Comparison of ENCODE assay signal across 13 cellular contexts in the genomic region with DNA sequence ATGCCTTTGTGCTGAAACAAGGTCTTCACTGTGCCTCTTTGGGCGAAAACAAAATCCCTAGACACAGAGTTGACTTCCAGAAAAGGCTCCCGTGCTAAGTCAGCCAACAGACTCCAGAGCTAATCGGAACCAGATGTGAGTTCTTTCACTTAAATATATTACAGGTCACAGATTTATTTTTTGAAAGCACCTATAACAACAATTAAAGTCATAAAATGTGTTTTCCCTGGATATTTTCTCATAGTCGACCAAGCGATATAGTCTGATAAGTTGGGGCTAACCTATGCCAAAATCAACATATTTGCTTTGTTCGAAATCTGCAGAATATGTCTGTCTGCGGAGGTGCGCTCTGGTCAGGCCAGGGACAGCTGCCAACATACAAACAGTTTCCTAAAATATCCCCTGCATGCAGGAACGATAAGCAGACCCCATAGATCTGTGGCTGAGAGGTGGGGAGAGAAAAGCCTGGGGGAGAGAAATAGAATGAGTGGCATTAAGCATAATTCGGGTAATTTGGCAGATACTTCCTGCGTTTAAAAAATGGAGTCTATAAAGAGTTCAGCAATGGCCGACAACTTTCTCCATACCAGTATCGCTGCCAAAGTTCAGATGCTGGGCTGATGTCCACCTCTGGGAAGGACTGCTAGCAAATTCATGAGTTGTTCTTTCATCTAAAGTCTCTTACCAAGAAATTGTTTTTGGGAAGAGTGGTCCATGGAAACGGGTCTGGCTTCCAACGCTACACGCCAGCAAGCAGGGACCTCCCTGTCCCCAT. TPM values are rescaled to one million over a fixed set of nuclear protein-coding genes. Genes with fewer than 3 reads are reported as not detected.
A peak's percentile ranks its signal among the peaks of the same experiment; 100 is the strongest.
DNase-seq lines count a peak whose midpoint lies in the region; ATAC-seq, FAIRE-seq and TF ChIP-seq lines count a peak whose summit lies in the region.
"Had no signal": no experiment of that assay in that cellular context is flagged by ENCODE, and none has a peak within 500 bp of the region (broad histone marks: within the 10 kb centered on the region; RNA-seq: fewer than 3 reads in every experiment).

No MANE protein-coding gene starts in this region.

- peak; percentile 54 to 90 (median 70) for ATAC-seq in heart left ventricle
- ATAC-seq in GM18520 (IDR thresholded peaks at IDR 0.05; ENCODE audit: unreplicated experiment) = no peak
- ATAC-seq: activated CD8-positive, alpha-beta memory T cell treated with anti-CD3 and anti-CD28 coated beads, Interleukin-2, amount 10 ng/mL, durations not matched to agents 7 days and 5 days; CD8-positive, alpha-beta T cell had no signal

- H3K9me3 ChIP-seq in astrocyte (ENCODE audit: insufficient read depth, low read depth, low read length) = peaks cover 3% of the 10 kb centered on the region
- H3K9me3 ChIP-seq in heart left ventricle = peaks cover 0 to 9% (median 0%) of the 10 kb centered on the region in 12 donors
- peaks cover 0 to 6% (median 0%) of the 10 kb centered on the region in 4 donors for H3K9me3 ChIP-seq in sigmoid colon
- H3K9me3 ChIP-seq: adrenal gland had no signal

- H3K4me1 Mint-ChIP-seq in astrocyte (ENCODE audit: low read depth, unreplicated experiment) = peaks cover 3% of the 10 kb centered on the region
- H3K4me1 Mint-ChIP-seq: memory B cell had no signal

- no peak overlapping the region for H3K27ac Mint-ChIP-seq in astrocyte (ENCODE audit: unreplicated experiment)
- H3K27ac Mint-ChIP-seq: activated CD8-positive, alpha-beta memory T cell treated with anti-CD3 and anti-CD28 coated beads, Interleukin-2, amount 10 ng/mL, durations not matched to agents 7 days and 5 days; CD8-positive, alpha-beta T cell; memory B cell had no signal

- no peaks in the 10 kb centered on the region for H4K20me1 ChIP-seq in astrocyte (ENCODE audit: insufficient read depth, low read length)

- H3K79me2 ChIP-seq in astrocyte (ENCODE audit: insufficient read depth, low read length) = no peaks in the 10 kb centered on the region

- no peaks in the 10 kb centered on the region for H3K36me3 Mint-ChIP-seq in astrocyte (ENCODE audit: low read depth, unreplicated experiment)
- H3K36me3 Mint-ChIP-seq: activated CD8-positive, alpha-beta memory T cell treated with anti-CD3 and anti-CD28 coated beads, Interleukin-2, amount 10 ng/mL, durations not matched to agents 7 days and 5 days; CD8-positive, alpha-beta T cell had no signal

- H3K27me3 ChIP-seq in astrocyte (ENCODE audit: insufficient read depth, low read length) (no peaks in the 10 kb centered on the region), heart left ventricle (no peaks in the 10 kb centered on the region), sigmoid colon (no peaks in the 10 kb centered on the region)

- peak overlapping the region; percentile 62 for H3K9ac ChIP-seq in astrocyte (ENCODE audit: low read length)

- DNase-seq in Daoy (ENCODE audit: low read depth) = peak; percentile 40
- peak; percentile 90 for DNase-seq in astrocyte (ENCODE audit: low read depth)
- peak in 3 of 5 donors; percentile 31 to 40 (median 35) for DNase-seq in heart left ventricle
- DNase-seq in sigmoid colon = peak; percentile 75
- no peak for DNase-seq in stimulated activated CD4-positive, alpha-beta T cell treated with anti-CD3 and anti-CD28 coated beads, Interleukin-4, amount 100 ng/mL, for 4 hours
- DNase-seq in NCI-H1048 (lab: John Stamatoyannopoulos, UW) = no peak
- no peak for DNase-seq in stimulated activated CD4-positive, alpha-beta T cell treated with anti-CD3 and anti-CD28 coated beads, Interleukin-1b, Interleukin-23, amount 100 ng/mL, for 48 hours
- DNase-seq: activated CD8-positive, alpha-beta memory T cell treated with anti-CD3 and anti-CD28 coated beads, Interleukin-2, amount 10 ng/mL, durations not matched to agents 7 days and 5 days; CD8-positive, alpha-beta T cell; NCI-H1694 had no signal

- no peak overlapping the region for H3K4me3 Mint-ChIP-seq in astrocyte (ENCODE audit: unreplicated experiment)
- H3K4me3 Mint-ChIP-seq: activated CD8-positive, alpha-beta memory T cell treated with anti-CD3 and anti-CD28 coated beads, Interleukin-2, amount 10 ng/mL, durations not matched to agents 7 days and 5 days; CD8-positive, alpha-beta T cell; memory B cell had no signal

- FAIRE-seq in astrocyte (lab: Jason Lieb, UNC) = peak; percentile 79

- H2AFZ ChIP-seq in astrocyte (ENCODE audit: low read depth, low read length) = no peak overlapping the region

- H3K4me1 ChIP-seq in astrocyte (ENCODE audit: insufficient read depth, low read length) = peaks cover 8% of the 10 kb centered on the region
- peaks cover 0 to 20% (median 7%) of the 10 kb centered on the region in 12 donors for H3K4me1 ChIP-seq in heart left ventricle
- peaks cover 0 to 19% (median 12%) of the 10 kb centered on the region in 4 donors for H3K4me1 ChIP-seq in sigmoid colon
- H3K4me1 ChIP-seq: adrenal gland had no signal

- TF ChIP-seq CTCF in astrocyte (IDR thresholded peaks at IDR 0.05; ENCODE audit: insufficient read depth, low read depth, low read length) = no peak
- no peak for TF ChIP-seq CTCF in heart left ventricle (IDR thresholded peaks at IDR 0.05)
- TF ChIP-seq CTCF in sigmoid colon (IDR thresholded peaks at IDR 0.05) = no peak

- no peak overlapping the region for H3K4me3 ChIP-seq in astrocyte (ENCODE audit: insufficient read depth, low read depth, low read length)
- peak overlapping the region in 8 of 12 donors; percentile 15 to 42 (median 22) for H3K4me3 ChIP-seq in heart left ventricle
- peak overlapping the region; percentile 11 to 39 (median 29) for H3K4me3 ChIP-seq in sigmoid colon
- H3K4me3 ChIP-seq: adrenal gland had no signal

- 22 to 28% (median 24%) methylated on average over 16 of the region's 16 CpGs for WGBS in heart left ventricle, 4 donors
- 76 to 79% methylated on average over 16 of the region's 16 CpGs for WGBS in sigmoid colon, 2 donors

- peak overlapping the region; percentile 91 for H3K27ac ChIP-seq in astrocyte (ENCODE audit: low read depth, low read length)
- peak overlapping the region in 9 of 12 donors; percentile 38 to 84 (median 67) for H3K27ac ChIP-seq in heart left ventricle
- H3K27ac ChIP-seq in sigmoid colon = peak overlapping the region; percentile 44 to 73 (median 64)

- intact Hi-C loops in heart left ventricle (cut with DNase I) = no loop called here
- intact Hi-C loops in sigmoid colon (cut with DNase I) = no loop called here

- H3K4me2 ChIP-seq in astrocyte (ENCODE audit: low read length) = peak overlapping the region; percentile 69

- no peaks in the 10 kb centered on the region for H3K9me3 Mint-ChIP-seq in astrocyte (ENCODE audit: unreplicated experiment)
- H3K9me3 Mint-ChIP-seq: CD8-positive, alpha-beta T cell had no signal

- TF ChIP-seq POLR2A in heart left ventricle (IDR thresholded peaks at IDR 0.05) (no peak), sigmoid colon (IDR thresholded peaks at IDR 0.05) (no peak)

- peaks cover 4% of the 10 kb centered on the region for H3K27me3 Mint-ChIP-seq in astrocyte (ENCODE audit: low read depth, unreplicated experiment)

- no peaks in the 10 kb centered on the region for H3K36me3 ChIP-seq in astrocyte (ENCODE audit: insufficient read depth, low read length)
- H3K36me3 ChIP-seq in heart left ventricle = no peaks in the 10 kb centered on the region
- H3K36me3 ChIP-seq in sigmoid colon = no peaks in the 10 kb centered on the region
- H3K36me3 ChIP-seq: adrenal gland had no signal

- TF ChIP-seq EP300 in sigmoid colon (IDR thresholded peaks at IDR 0.05) = no peak

RNA-seq across cellular contexts. Expression of a gene that starts 50.8 kb away (rescaled TPM):
- 28.4 and 32.9 TPM in 2 replicates for total RNA-seq in Daoy (2014; rRNA removed; shearing (Covaris generic))
- total RNA-seq in astrocyte = 125 and 150 TPM in 2 replicates
- 10 to 100 TPM; 29.0 to 62.1 (median 40.8) TPM for total RNA-seq in heart left ventricle
- 10 to 100 TPM; 10.6 to 25.8 TPM for polyA plus RNA-seq in heart left ventricle
- total RNA-seq in sigmoid colon = 10 to 100 TPM; 22.8 to 34.6 (median 29.0) TPM
- 1 to 10 TPM in 2 of 3 donors, under 1 TPM in 1; 0.92 to 8.4 (median 7.1) TPM for polyA plus RNA-seq in sigmoid colon

Comparison
In these comparisons a context has a peak if more than half of its experiments do, and no peak if none do; other contexts are left out.
1. DNase-seq: peak in Daoy (single experiment), astrocyte (single experiment), heart left ventricle (3 of 5) and sigmoid colon (single experiment); none in stimulated activated CD4-positive, alpha-beta T cell treated with anti-CD3 and anti-CD28 coated beads, Interleukin-4, amount 100 ng/mL, for 4 hours (0 of 2), NCI-H1048 (single experiment) and stimulated activated CD4-positive, alpha-beta T cell treated with anti-CD3 and anti-CD28 coated beads, Interleukin-1b, Interleukin-23, amount 100 ng/mL, for 48 hours (single experiment).
2. Peak in every context shown above with its lines, with median percentiles within 50 percentile points of each other: H3K27ac ChIP-seq.